In genomic region chr2:213862407-213863076, GRCh38 we compare ENCODE assay signal across 23 cellular contexts.
"Had no signal": no experiment of that assay in that cellular context is flagged by ENCODE, and none has a peak within 500 bp of the region (broad histone marks: within the 10 kb centered on the region; RNA-seq: fewer than 3 reads in every experiment).

No MANE protein-coding gene starts in this region.

- H3K36me3 ChIP-seq: breast epithelium, heart right ventricle, left lung, pancreas, right lobe of liver, thyroid gland, upper lobe of right lung had no signal

- H3K27me3 Mint-ChIP-seq: activated T-cell treated with anti-CD3 and anti-CD28 coated beads, Interleukin-2, amount 50 U/mL, for 24 hours; activated T-helper 17 cell treated with anti-CD3 and anti-CD28 coated beads, Interleukin-2, amount 50 U/mL, for 72 hours; central memory CD8-positive, alpha-beta T cell; naive thymus-derived CD8-positive, alpha-beta T cell; stimulated activated naive CD8-positive, alpha-beta T cell treated with anti-CD3 and anti-CD28 coated beads, Interleukin-15, Interleukin-2, amounts not matched to agents 100 ng/mL and 50 ng/mL, for 24 hours had no signal

- DNase-seq: activated T-cell treated with anti-CD3 and anti-CD28 coated beads, Interleukin-2, amount 50 U/mL, for 24 hours; dorsolateral prefrontal cortex; heart right ventricle; kidney; left lung; naive thymus-derived CD8-positive, alpha-beta T cell; pancreas; psoas muscle; right lobe of liver; stimulated activated CD4-positive, alpha-beta T cell treated with anti-CD3 and anti-CD28 coated beads, Interleukin-1b, Interleukin-23, amount 100 ng/mL, for 48 hours; substantia nigra; T-helper 1 cell; upper lobe of right lung had no signal

- H3K36me3 Mint-ChIP-seq: activated naive CD4-positive, alpha-beta T cell treated with anti-CD3 and anti-CD28 coated beads, Interleukin-2, amount 50 U/mL, for 72 hours; mesothelial cell of epicardium; naive thymus-derived CD8-positive, alpha-beta T cell had no signal

- H3K4me3 ChIP-seq: breast epithelium, dorsolateral prefrontal cortex, heart right ventricle, left lung, lung, pancreas, psoas muscle, right lobe of liver, skin epidermis, thyroid gland, upper lobe of right lung had no signal

- ATAC-seq: activated naive CD4-positive, alpha-beta T cell treated with anti-CD3 and anti-CD28 coated beads, Interleukin-2, amount 50 U/mL, for 72 hours; activated T-helper 17 cell treated with anti-CD3 and anti-CD28 coated beads, Interleukin-2, amount 50 U/mL, for 72 hours; heart right ventricle; naive thymus-derived CD8-positive, alpha-beta T cell; psoas muscle; upper lobe of right lung had no signal

- H3K4me3 Mint-ChIP-seq: activated T-cell treated with anti-CD3 and anti-CD28 coated beads, Interleukin-2, amount 50 U/mL, for 24 hours; activated T-helper 17 cell treated with anti-CD3 and anti-CD28 coated beads, Interleukin-2, amount 50 U/mL, for 72 hours; central memory CD8-positive, alpha-beta T cell; mesothelial cell of epicardium; naive thymus-derived CD8-positive, alpha-beta T cell; stimulated activated naive CD8-positive, alpha-beta T cell treated with anti-CD3 and anti-CD28 coated beads, Interleukin-15, Interleukin-2, amounts not matched to agents 100 ng/mL and 50 ng/mL, for 24 hours had no signal

- H3K27ac ChIP-seq: breast epithelium, dorsolateral prefrontal cortex, epithelial cell of prostate, heart right ventricle, left lung, pancreas, psoas muscle, right lobe of liver, skin epidermis, upper lobe of right lung had no signal

- H3K27ac Mint-ChIP-seq: activated naive CD4-positive, alpha-beta T cell treated with anti-CD3 and anti-CD28 coated beads, Interleukin-2, amount 50 U/mL, for 72 hours; activated T-cell treated with anti-CD3 and anti-CD28 coated beads, Interleukin-2, amount 50 U/mL, for 24 hours; activated T-helper 17 cell treated with anti-CD3 and anti-CD28 coated beads, Interleukin-2, amount 50 U/mL, for 72 hours; mesothelial cell of epicardium; naive thymus-derived CD8-positive, alpha-beta T cell; stimulated activated naive CD8-positive, alpha-beta T cell treated with anti-CD3 and anti-CD28 coated beads, Interleukin-15, Interleukin-2, amounts not matched to agents 100 ng/mL and 50 ng/mL, for 24 hours had no signal

- H3K4me1 ChIP-seq: breast epithelium, heart right ventricle, left lung, psoas muscle, thyroid gland, upper lobe of right lung had no signal

- H3K9me3 Mint-ChIP-seq: activated T-cell treated with anti-CD3 and anti-CD28 coated beads, Interleukin-2, amount 50 U/mL, for 24 hours; activated T-helper 17 cell treated with anti-CD3 and anti-CD28 coated beads, Interleukin-2, amount 50 U/mL, for 72 hours; central memory CD8-positive, alpha-beta T cell; stimulated activated naive CD8-positive, alpha-beta T cell treated with anti-CD3 and anti-CD28 coated beads, Interleukin-15, Interleukin-2, amounts not matched to agents 100 ng/mL and 50 ng/mL, for 24 hours had no signal

- H3K4me1 Mint-ChIP-seq: activated T-helper 17 cell treated with anti-CD3 and anti-CD28 coated beads, Interleukin-2, amount 50 U/mL, for 72 hours; central memory CD8-positive, alpha-beta T cell; naive thymus-derived CD8-positive, alpha-beta T cell had no signal

- H3K27me3 ChIP-seq: breast epithelium, dorsolateral prefrontal cortex, heart right ventricle, left lung, pancreas, right lobe of liver, thyroid gland, upper lobe of right lung had no signal

- H3K9me3 ChIP-seq: breast epithelium, pancreas, psoas muscle, right lobe of liver, thyroid gland, upper lobe of right lung had no signal
